ENCODE assay signal across 8 cellular contexts in the genomic region with DNA sequence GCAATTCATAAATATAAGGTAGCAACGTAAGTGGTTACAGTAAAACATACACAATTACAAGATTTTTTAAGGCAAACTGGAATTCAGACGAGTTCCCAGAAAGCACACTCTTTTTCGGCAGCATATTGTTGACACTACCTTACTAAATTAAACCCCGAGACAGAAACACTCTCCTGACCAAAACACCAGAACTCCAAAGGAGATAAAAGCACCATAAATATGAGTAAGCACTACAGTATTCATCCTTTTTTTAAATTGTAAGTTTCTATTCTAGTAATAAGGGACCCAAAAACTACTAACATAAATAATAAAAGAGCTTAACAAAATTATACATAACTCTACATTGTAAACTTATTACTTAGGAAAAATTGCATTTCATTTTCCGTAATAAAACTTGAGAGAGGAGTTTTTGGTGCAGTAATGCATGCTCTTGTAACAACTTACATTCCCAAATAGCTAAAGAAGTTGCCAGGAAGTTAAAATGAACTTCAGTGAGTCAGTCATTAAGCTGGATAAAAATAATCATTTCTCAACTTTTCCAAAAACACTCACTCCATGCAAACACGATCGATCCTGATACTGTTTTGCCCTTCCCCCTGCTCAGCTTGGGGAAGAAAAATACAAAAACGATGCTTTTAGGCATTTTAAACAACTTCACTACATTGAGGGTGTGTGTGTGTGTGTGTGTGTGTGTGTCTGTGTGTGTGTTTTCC. TPM values are rescaled to one million over a fixed set of nuclear protein-coding genes. Genes with fewer than 3 reads are reported as not detected.
DNase-seq lines count a peak whose midpoint lies in the region; ATAC-seq, FAIRE-seq and TF ChIP-seq lines count a peak whose summit lies in the region.

No MANE protein-coding gene starts in this region.

- TF ChIP-seq CTCF in BE2C (IDR thresholded peaks at IDR 0.05; ENCODE audit: low read depth, low read length), result no peak
- TF ChIP-seq CTCF in dorsolateral prefrontal cortex (IDR thresholded peaks at IDR 0.05 in 54 of 56, conservative IDR thresholded peaks at IDR 0.05 in 2 of 56; ENCODE audit: low read depth in 1 of 56, partially characterized antibody in 56 of 56), result no peak
- TF ChIP-seq CTCF in natural killer cell (IDR thresholded peaks at IDR 0.05), result no peak

- H3K4me1 ChIP-seq in BE2C, result peaks cover 11% of the 10 kb centered on the region

- H3K27ac Mint-ChIP-seq in natural killer cell, result peak overlapping the region; percentile 82 to 87

- DNase-seq in BE2C (no peak), LHCN-M2 (ENCODE audit: low read depth) (peak; percentile 30), dorsolateral prefrontal cortex (no peak), natural killer cell (no peak), RCC 7860 (ENCODE audit: low spot score) (no peak), NCI-H2171 (lab: John Stamatoyannopoulos, UW) (no peak)

- no peaks in the 10 kb centered on the region for H3K36me3 ChIP-seq in BE2C

- ATAC-seq in natural killer cell (no peak), HG02759 (IDR thresholded peaks at IDR 0.05; ENCODE audit: unreplicated experiment) (no peak), GM21528 (IDR thresholded peaks at IDR 0.05; ENCODE audit: low FRiP score, unreplicated experiment) (no peak)

- peak overlapping the region in 56 of 59 donors; percentile 45 to 98 (median 94) for H3K27ac ChIP-seq in dorsolateral prefrontal cortex

- H3K27me3 Mint-ChIP-seq in natural killer cell (ENCODE audit: low read depth in 2 of 2), result no peaks in the 10 kb centered on the region

- H3K36me3 Mint-ChIP-seq in natural killer cell, result no peaks in the 10 kb centered on the region

- H3K9me3 ChIP-seq in BE2C, result no peaks in the 10 kb centered on the region; the same call in 1 of the 2 replicates

- intact Hi-C loops in dorsolateral prefrontal cortex (cut with DNase I) (loop anchor here (2.0 to 5.0 kb wide), 5 partner anchors 80 to 275 kb away; no protein-coding TSS in a partner anchor), natural killer cell (cut with micrococcal nuclease) (loop anchor here (2.0 to 10.0 kb wide), 8 partner anchors 30 to 710 kb away; a partner anchor contains a TSS)

- H3K9me3 Mint-ChIP-seq in natural killer cell, result no peaks in the 10 kb centered on the region

- H3K4me3 Mint-ChIP-seq in natural killer cell, result peak overlapping the region; percentile 94

- H3K27me3 ChIP-seq in BE2C (no peaks in the 10 kb centered on the region), dorsolateral prefrontal cortex (no peaks in the 10 kb centered on the region)

- H3K4me3 ChIP-seq in BE2C (ENCODE audit: low read depth, low read length), result peak overlapping the region; percentile 84
- peak overlapping the region; percentile 42 to 99 (median 93) for H3K4me3 ChIP-seq in dorsolateral prefrontal cortex

- H3K4me1 Mint-ChIP-seq in natural killer cell, result peaks cover 57 to 58% of the 10 kb centered on the region in 2 donors

- no peak for FAIRE-seq in RCC 7860 (lab: Jason Lieb, UNC)

RNA-seq across cellular contexts. Expression of a gene that starts 2.0 kb away (rescaled TPM):
- polyA plus RNA-seq in BE2C (2012; ENCODE audit: insufficient read depth, insufficient read length, low read depth), result 21.6 TPM
- 31.3 and 33.3 TPM in 2 replicates for total RNA-seq in LHCN-M2 (2014; rRNA removed)
- polyA plus RNA-seq in LHCN-M2 (2012), result 21.6 TPM
- total RNA-seq in dorsolateral prefrontal cortex, result 100 to 1,000 TPM in 115 of 120 experiments, 10 to 100 TPM in 5; 77.5 to 992 (median 272) TPM
- total RNA-seq in natural killer cell, result 100 to 1,000 TPM; 311 to 423 (median 405) TPM
